Comparison of ENCODE assay signal across 19 cellular contexts in genomic region chr12:80291108-80291754, GRCh38.
DNase-seq lines count a peak whose midpoint lies in the region; ATAC-seq, FAIRE-seq and TF ChIP-seq lines count a peak whose summit lies in the region.
"Had no signal": no experiment of that assay in that cellular context is flagged by ENCODE, and none has a peak within 500 bp of the region (broad histone marks: within the 10 kb centered on the region; RNA-seq: fewer than 3 reads in every experiment).

No MANE protein-coding gene starts in this region.

- FAIRE-seq in HTR-8/SVneo (lab: Jason Lieb, UNC): no peak
- FAIRE-seq: astrocyte, colon had no signal

- no peaks in the 10 kb centered on the region for H3K9me3 ChIP-seq in MM.1S (replicated peaks; ENCODE audit: insufficient read depth, low read length)
- H3K9me3 ChIP-seq: thyroid gland had no signal

- no peak for DNase-seq in MM.1S
- DNase-seq in anterior cingulate cortex (lab: John Stamatoyannopoulos, UW): no peak
- no peak for DNase-seq in HTR-8/SVneo (ENCODE audit: insufficient read length, low spot score)
- DNase-seq: activated effector memory CD4-positive, alpha-beta T cell treated with Interleukin-2 at 50 U/mL for 16 hours; heart left ventricle; kidney; NCI-H1105; NCI-H2227 treated with DMSO at 0.1 percent for 48 hours; nucleus accumbens; stimulated activated CD4-positive, alpha-beta T cell treated with anti-CD3 and anti-CD28 coated beads, Interleukin-2, amount 100 ng/mL, for 48 hours; thyroid gland had no signal

- no peaks in the 10 kb centered on the region for H3K27me3 ChIP-seq in MM.1S (replicated peaks; ENCODE audit: insufficient read depth, low read length)
- H3K27me3 ChIP-seq: heart left ventricle, thyroid gland had no signal

- no peak overlapping the region for H2AFZ ChIP-seq in MM.1S (ENCODE audit: low read length)

- no peaks in the 10 kb centered on the region for H3K79me2 ChIP-seq in MM.1S (ENCODE audit: low read length)

- peak overlapping the region; percentile 35 for H3K4me2 ChIP-seq in MM.1S (ENCODE audit: low read depth, low read length)

- no peaks in the 10 kb centered on the region; the same call in 1 of the 2 replicates for H3K36me3 ChIP-seq in MM.1S (replicated peaks; ENCODE audit: insufficient read depth, low read length)
- H3K36me3 ChIP-seq: heart left ventricle, thyroid gland had no signal

- peaks cover 23% of the 10 kb centered on the region for H3F3A ChIP-seq in MM.1S (ENCODE audit: insufficient read depth, low read length)

- ATAC-seq in GM18861 (IDR thresholded peaks at IDR 0.05; ENCODE audit: unreplicated experiment): peak; percentile 70
- peak; percentile 50 for ATAC-seq in GM21529 (IDR thresholded peaks at IDR 0.05; ENCODE audit: unreplicated experiment)
- ATAC-seq in HG03066 (IDR thresholded peaks at IDR 0.05; ENCODE audit: low read depth, unreplicated experiment): peak; percentile 38
- no peak for ATAC-seq in GM19463 (IDR thresholded peaks at IDR 0.05; ENCODE audit: unreplicated experiment)
- no peak for ATAC-seq in HG02571 (IDR thresholded peaks at IDR 0.05; ENCODE audit: unreplicated experiment)
- ATAC-seq: heart left ventricle, sciatic nerve had no signal

- no peak overlapping the region for H3K4me3 ChIP-seq in MM.1S (ENCODE audit: low read length)
- H3K4me3 ChIP-seq: heart left ventricle, thyroid gland had no signal

- peak overlapping the region; percentile 23; the same call in 1 of the 2 replicates for H3K27ac ChIP-seq in MM.1S (ENCODE audit: low read length)
- H3K27ac ChIP-seq: heart left ventricle, thyroid gland had no signal

- H3K9me2 ChIP-seq in MM.1S (replicated peaks; ENCODE audit: insufficient read depth, low read length): no peaks in the 10 kb centered on the region

- H4K20me1 ChIP-seq in MM.1S (ENCODE audit: insufficient read depth, low read length): no peaks in the 10 kb centered on the region

- H3K9ac ChIP-seq in MM.1S (ENCODE audit: low read length): no peak overlapping the region

- TF ChIP-seq CTCF in MM.1S (IDR thresholded peaks at IDR 0.05; ENCODE audit: low read length): no peak

- peaks cover 34% of the 10 kb centered on the region for H3K4me1 ChIP-seq in MM.1S (ENCODE audit: low read length)
- H3K4me1 ChIP-seq: heart left ventricle, thyroid gland had no signal

Comparison
In these comparisons a context has a peak if more than half of its experiments do, and no peak if none do; other contexts are left out.
1. ATAC-seq: peak in GM18861 (single experiment), GM21529 (single experiment) and HG03066 (single experiment); none in GM19463 (single experiment) and HG02571 (single experiment).